Comparison of ENCODE assay signal across 1 cellular context in genomic region chr12:70692681-70693288, GRCh38.
TF ChIP-seq lines count a peak whose summit lies in the region.

No MANE protein-coding gene starts in this region.

TF ChIP-seq in SK-N-SH treated with all-trans-retinoic acid at 6 μM for 48 hours, 23 proteins besides CTCF, POLR2A, EP300 and RAD21 (continued from another document):
- TF ChIP-seq TSHZ2 (CRISPR knock-in tag; IDR thresholded peaks at IDR 0.05) (no peak), ZNF565 (CRISPR knock-in tag; conservative IDR thresholded peaks at IDR 0.05; ENCODE audit: low read depth) (no peak), CSRNP3 (CRISPR knock-in tag; IDR thresholded peaks at IDR 0.05) (no peak), BACH2 (CRISPR knock-in tag; IDR thresholded peaks at IDR 0.05; ENCODE audit: borderline replicate concordance) (no peak), ZFP30 (CRISPR knock-in tag; IDR thresholded peaks at IDR 0.05) (no peak), ARNTL (CRISPR knock-in tag; IDR thresholded peaks at IDR 0.05; ENCODE audit: borderline replicate concordance, low read depth) (no peak)
